ENCODE assay signal across 8 cellular contexts in genomic region chr6:42978487-42978792, GRCh38. TPM values are rescaled to one million over a fixed set of nuclear protein-coding genes. Genes with fewer than 3 reads are reported as not detected.
DNase-seq lines count a peak whose midpoint lies in the region; ATAC-seq, FAIRE-seq and TF ChIP-seq lines count a peak whose summit lies in the region.

No MANE protein-coding gene starts in this region.

- CTCF ChIA-PET in activated CD8-positive, alpha-beta T cell treated with anti-CD3 and anti-CD28 coated beads, Interleukin-2, amount 10 ng/mL, durations not matched to agents 7 days and 5 days (lab: Charles Lee): interaction anchor here (0.6 to 2.1 kb wide), 7 partner anchors 15 to 165 kb away, joined by 3 to 11 read pairs (median 5); partner anchors contain the start of genes CNPY3 and RRP36

- H3K27me3 Mint-ChIP-seq in activated CD8-positive, alpha-beta T cell treated with anti-CD3 and anti-CD28 coated beads, Interleukin-2, amount 10 ng/mL, durations not matched to agents 7 days and 5 days (ENCODE audit: low read depth): no peaks in the 10 kb centered on the region

- H2AFZ ChIP-seq in parathyroid adenoma: peak overlapping the region; percentile 99

- no peaks in the 10 kb centered on the region for H3K27me3 ChIP-seq in parathyroid adenoma (ENCODE audit: control insufficient read depth, insufficient read depth, low read length)

- H3K4me3 Mint-ChIP-seq in activated CD8-positive, alpha-beta T cell treated with anti-CD3 and anti-CD28 coated beads, Interleukin-2, amount 10 ng/mL, durations not matched to agents 7 days and 5 days: peak overlapping the region; percentile 85

- H3K36me3 ChIP-seq in parathyroid adenoma (ENCODE audit: control insufficient read depth, insufficient read depth, low read length): no peaks in the 10 kb centered on the region

- H3K9ac ChIP-seq in parathyroid adenoma: peak overlapping the region; percentile 92

- POLR2A ChIA-PET in activated CD8-positive, alpha-beta T cell treated with anti-CD3 and anti-CD28 coated beads, Interleukin-2, amount 10 ng/mL, durations not matched to agents 7 days and 5 days (lab: Charles Lee): interaction anchor here (0.6 to 3.5 kb wide), 15 partner anchors 10 to 651 kb away, joined by 3 to 46 read pairs (median 6); partner anchors contain the start of genes CNPY3, CUL7, GNMT and GTPBP2

- peaks cover 12% of the 10 kb centered on the region for H3K79me2 ChIP-seq in parathyroid adenoma

- FAIRE-seq in frontal cortex (lab: Jason Lieb, UNC): no peak

- H3K4me1 Mint-ChIP-seq in activated CD8-positive, alpha-beta T cell treated with anti-CD3 and anti-CD28 coated beads, Interleukin-2, amount 10 ng/mL, durations not matched to agents 7 days and 5 days (ENCODE audit: low read depth): peaks cover 34% of the 10 kb centered on the region

- H3K4me2 ChIP-seq in parathyroid adenoma (ENCODE audit: low read length): peak overlapping the region; percentile 86

- peaks cover 10% of the 10 kb centered on the region for H3K4me1 ChIP-seq in parathyroid adenoma

- DNase-seq in NCI-H146 (lab: John Stamatoyannopoulos, UW) (peak; percentile 65), NCI-H146 treated with DMSO at 0.1 percent for 48 hours (lab: John Stamatoyannopoulos, UW; ENCODE audit: unreplicated experiment) (no peak), frontal cortex (ENCODE audit: low spot score in 2 of 2) (peak; percentile 35 to 51), KG1 (lab: John Stamatoyannopoulos, UW) (no peak)
- DNase-seq in activated CD8-positive, alpha-beta T cell treated with anti-CD3 and anti-CD28 coated beads, Interleukin-2, amount 10 ng/mL, durations not matched to agents 7 days and 5 days: peak; percentile 27

- H3K9me3 ChIP-seq in parathyroid adenoma (ENCODE audit: control insufficient read depth, low read length): no peaks in the 10 kb centered on the region

- peak overlapping the region; percentile 85 for H3K4me3 ChIP-seq in parathyroid adenoma (ENCODE audit: low read depth, low read length)

- peak overlapping the region; percentile 89 for H3K27ac Mint-ChIP-seq in activated CD8-positive, alpha-beta T cell treated with anti-CD3 and anti-CD28 coated beads, Interleukin-2, amount 10 ng/mL, durations not matched to agents 7 days and 5 days

- TF ChIP-seq CTCF in parathyroid adenoma (IDR thresholded peaks at IDR 0.05): no peak

- H3K27ac ChIP-seq in parathyroid adenoma: peak overlapping the region; percentile 89

- no peaks in the 10 kb centered on the region for H3K9me3 Mint-ChIP-seq in activated CD8-positive, alpha-beta T cell treated with anti-CD3 and anti-CD28 coated beads, Interleukin-2, amount 10 ng/mL, durations not matched to agents 7 days and 5 days (ENCODE audit: insufficient read depth)

- peaks cover 20% of the 10 kb centered on the region for H3K36me3 Mint-ChIP-seq in activated CD8-positive, alpha-beta T cell treated with anti-CD3 and anti-CD28 coated beads, Interleukin-2, amount 10 ng/mL, durations not matched to agents 7 days and 5 days (ENCODE audit: low read depth)

- ATAC-seq in HG03159 (IDR thresholded peaks at IDR 0.05; ENCODE audit: unreplicated experiment) (peak; percentile 14), HG02970 (IDR thresholded peaks at IDR 0.05; ENCODE audit: low FRiP score, unreplicated experiment) (no peak)
- no peak for ATAC-seq in activated CD8-positive, alpha-beta T cell treated with anti-CD3 and anti-CD28 coated beads, Interleukin-2, amount 10 ng/mL, durations not matched to agents 7 days and 5 days

RNA-seq across cellular contexts. Expression of gene PEX6, which starts 0.5 kb away (rescaled TPM):
- 10 to 100 TPM; 11.1 to 12.0 TPM for total RNA-seq in activated CD8-positive, alpha-beta T cell treated with anti-CD3 and anti-CD28 coated beads, Interleukin-2, amount 10 ng/mL, durations not matched to agents 7 days and 5 days
- total RNA-seq in frontal cortex: 25.3 TPM

RNA-seq across cellular contexts. Expression of gene PPP2R5D, which starts 5.9 kb away (rescaled TPM):
- 10 to 100 TPM; 63.1 to 66.5 TPM for total RNA-seq in activated CD8-positive, alpha-beta T cell treated with anti-CD3 and anti-CD28 coated beads, Interleukin-2, amount 10 ng/mL, durations not matched to agents 7 days and 5 days
- total RNA-seq in frontal cortex: 37.5 TPM

RNA-seq across cellular contexts. Expression of gene GNMT, which starts 17.9 kb away (rescaled TPM):
- 1 to 10 TPM; 1.1 to 1.2 TPM for total RNA-seq in activated CD8-positive, alpha-beta T cell treated with anti-CD3 and anti-CD28 coated beads, Interleukin-2, amount 10 ng/mL, durations not matched to agents 7 days and 5 days
- not detected for total RNA-seq in frontal cortex

RNA-seq across cellular contexts. Expression of gene MEA1, which starts 35.3 kb away (rescaled TPM):
- 10 to 100 TPM; 77.1 to 84.1 TPM for total RNA-seq in activated CD8-positive, alpha-beta T cell treated with anti-CD3 and anti-CD28 coated beads, Interleukin-2, amount 10 ng/mL, durations not matched to agents 7 days and 5 days
- total RNA-seq in frontal cortex: 31.4 TPM

RNA-seq across cellular contexts. Expression of gene KLHDC3, which starts 35.6 kb away (rescaled TPM):
- 10 to 100 TPM; 75.4 to 76.0 TPM for total RNA-seq in activated CD8-positive, alpha-beta T cell treated with anti-CD3 and anti-CD28 coated beads, Interleukin-2, amount 10 ng/mL, durations not matched to agents 7 days and 5 days
- 164 TPM for total RNA-seq in frontal cortex

Comparison
In these comparisons a context has a peak if more than half of its experiments do, and no peak if none do; other contexts are left out.
1. DNase-seq: peak in NCI-H146 (single experiment), activated CD8-positive, alpha-beta T cell treated with anti-CD3 and anti-CD28 coated beads, Interleukin-2, amount 10 ng/mL, durations not matched to agents 7 days and 5 days (single experiment) and frontal cortex (2 of 2); none in NCI-H146 treated with DMSO at 0.1 percent for 48 hours (single experiment) and KG1 (single experiment).